Comparison of ENCODE assay signal across 31 cellular contexts in genomic region chr9:13576101-13576500, GRCh38.
"Had no signal": no experiment of that assay in that cellular context is flagged by ENCODE, and none has a peak within 500 bp of the region (broad histone marks: within the 10 kb centered on the region; RNA-seq: fewer than 3 reads in every experiment).

No MANE protein-coding gene starts in this region.

- DNase-seq: activated B cell treated with CpG ODN at 0.5 μM for 24 hours; activated CD4-positive, alpha-beta T cell treated with anti-CD3 and anti-CD28 coated beads for 1 hour; activated CD4-positive, alpha-beta T cell treated with anti-CD3 and anti-CD28 coated beads, Interleukin-2, amount 10 ng/mL, durations not matched to agents 24 days and 14 days; activated CD4-positive, alpha-beta T cell treated with anti-CD3 and anti-CD28 coated beads, Interleukin-2, amount 50 U/mL, for 48 hours; activated CD8-positive, alpha-beta memory T cell treated with anti-CD3 and anti-CD28 coated beads, Interleukin-2, amount 10 ng/mL, durations not matched to agents 7 days and 5 days; activated gamma-delta T cell treated with Interleukin-2 at 50 U/mL for 16 hours; activated naive CD4-positive, alpha-beta T cell treated with anti-CD3 and anti-CD28 coated beads, Interleukin-2, amount 10 ng/mL, durations not matched to agents 7 days and 5 days; activated naive CD8-positive, alpha-beta T cell treated with anti-CD3 and anti-CD28 coated beads for 36 hours; activated T-cell treated with anti-CD3 and anti-CD28 coated beads, Interleukin-2, amount 50 U/mL, for 4 hours; anterior cingulate cortex; caudate nucleus; Karpas-422; MM.1S; NCI-H1105; NCI-H1436 treated with DMSO at 0.1 percent for 48 hours; NCI-H187 treated with DMSO at 0.1 percent for 48 hours; NCI-H2081 treated with DMSO at 0.1 percent for 48 hours; NCI-H2171; NCI-H2227 treated with DMSO at 0.1 percent for 48 hours; NCI-H510A treated with DMSO at 0.1 percent for 48 hours; NCI-H69; NK-92 treated with Interleukin-12 subunit alpha and Interleukin-12 subunit beta, amount 100 ng/mL, for 24 hours; OCI-M1; RPMI8226; T-cell; T-helper 2 cell; T1000 had no signal

- ATAC-seq: activated CD8-positive, alpha-beta memory T cell treated with anti-CD3 and anti-CD28 coated beads, Interleukin-2, amount 10 ng/mL, durations not matched to agents 7 days and 5 days; activated T-cell treated with anti-CD3 and anti-CD28 coated beads, Interleukin-2, amount 50 U/mL, for 4 hours; K562; Panc1; T-cell had no signal

- H3K27ac Mint-ChIP-seq: activated B cell treated with CpG ODN at 0.5 μM for 24 hours; activated CD4-positive, alpha-beta T cell treated with anti-CD3 and anti-CD28 coated beads, Interleukin-2, amount 10 ng/mL, durations not matched to agents 24 days and 14 days; activated CD8-positive, alpha-beta memory T cell treated with anti-CD3 and anti-CD28 coated beads, Interleukin-2, amount 10 ng/mL, durations not matched to agents 7 days and 5 days; activated naive CD4-positive, alpha-beta T cell treated with anti-CD3 and anti-CD28 coated beads, Interleukin-2, amount 10 ng/mL, durations not matched to agents 7 days and 5 days; activated naive CD8-positive, alpha-beta T cell treated with anti-CD3 and anti-CD28 coated beads for 36 hours; activated T-helper 2 cell treated with anti-CD3 and anti-CD28 coated beads, Interferon-gamma antibody, Interleukin-2, Interleukin-4, amounts not matched to agents 10 μg/mL and 5 μg/mL and 100 μg/mL, durations not matched to agents 14 hours and 24 hours and 36 hours; T-cell had no signal

- H3K4me3 ChIP-seq: K562, SK-N-MC had no signal

- H3K4me3 Mint-ChIP-seq: activated B cell treated with CpG ODN at 0.5 μM for 24 hours; activated CD4-positive, alpha-beta T cell treated with anti-CD3 and anti-CD28 coated beads, Interleukin-2, amount 10 ng/mL, durations not matched to agents 24 days and 14 days; activated CD8-positive, alpha-beta memory T cell treated with anti-CD3 and anti-CD28 coated beads, Interleukin-2, amount 10 ng/mL, durations not matched to agents 7 days and 5 days; activated naive CD4-positive, alpha-beta T cell treated with anti-CD3 and anti-CD28 coated beads, Interleukin-2, amount 10 ng/mL, durations not matched to agents 7 days and 5 days; activated naive CD8-positive, alpha-beta T cell treated with anti-CD3 and anti-CD28 coated beads for 36 hours; activated T-cell treated with anti-CD3 and anti-CD28 coated beads, Interleukin-2, amount 50 U/mL, for 4 hours; T-cell had no signal

- H3K27ac ChIP-seq: SK-N-MC had no signal

- H3K9me3 Mint-ChIP-seq: activated CD4-positive, alpha-beta T cell treated with anti-CD3 and anti-CD28 coated beads, Interleukin-2, amount 10 ng/mL, durations not matched to agents 24 days and 14 days; activated naive CD4-positive, alpha-beta T cell treated with anti-CD3 and anti-CD28 coated beads, Interleukin-2, amount 10 ng/mL, durations not matched to agents 7 days and 5 days; activated naive CD8-positive, alpha-beta T cell treated with anti-CD3 and anti-CD28 coated beads for 36 hours had no signal

- H3K36me3 Mint-ChIP-seq: activated CD8-positive, alpha-beta memory T cell treated with anti-CD3 and anti-CD28 coated beads, Interleukin-2, amount 10 ng/mL, durations not matched to agents 7 days and 5 days; activated naive CD4-positive, alpha-beta T cell treated with anti-CD3 and anti-CD28 coated beads, Interleukin-2, amount 10 ng/mL, durations not matched to agents 7 days and 5 days; activated naive CD8-positive, alpha-beta T cell treated with anti-CD3 and anti-CD28 coated beads for 36 hours; T-cell had no signal

- H3K27me3 Mint-ChIP-seq: activated B cell treated with CpG ODN at 0.5 μM for 24 hours; activated CD4-positive, alpha-beta T cell treated with anti-CD3 and anti-CD28 coated beads, Interleukin-2, amount 10 ng/mL, durations not matched to agents 24 days and 14 days; activated CD8-positive, alpha-beta memory T cell treated with anti-CD3 and anti-CD28 coated beads, Interleukin-2, amount 10 ng/mL, durations not matched to agents 7 days and 5 days; activated naive CD4-positive, alpha-beta T cell treated with anti-CD3 and anti-CD28 coated beads, Interleukin-2, amount 10 ng/mL, durations not matched to agents 7 days and 5 days; activated naive CD8-positive, alpha-beta T cell treated with anti-CD3 and anti-CD28 coated beads for 36 hours; T-cell had no signal

- H3K4me1 Mint-ChIP-seq: activated B cell treated with CpG ODN at 0.5 μM for 24 hours; activated CD4-positive, alpha-beta T cell treated with anti-CD3 and anti-CD28 coated beads, Interleukin-2, amount 10 ng/mL, durations not matched to agents 24 days and 14 days; activated CD8-positive, alpha-beta memory T cell treated with anti-CD3 and anti-CD28 coated beads, Interleukin-2, amount 10 ng/mL, durations not matched to agents 7 days and 5 days; activated naive CD4-positive, alpha-beta T cell treated with anti-CD3 and anti-CD28 coated beads, Interleukin-2, amount 10 ng/mL, durations not matched to agents 7 days and 5 days; activated naive CD8-positive, alpha-beta T cell treated with anti-CD3 and anti-CD28 coated beads for 36 hours; T-cell had no signal
